10 cellular contexts compared by ENCODE assay signal in genomic region chr9:36150529-36151305, GRCh38. TPM values are rescaled to one million over a fixed set of nuclear protein-coding genes. Genes with fewer than 3 reads are reported as not detected.
A peak's percentile ranks its signal among the peaks of the same experiment; 100 is the strongest.
DNase-seq lines count a peak whose midpoint lies in the region; ATAC-seq and TF ChIP-seq lines count a peak whose summit lies in the region.
"Had no signal": no experiment of that assay in that cellular context is flagged by ENCODE, and none has a peak within 500 bp of the region (broad histone marks: within the 10 kb centered on the region; RNA-seq: fewer than 3 reads in every experiment).

No MANE protein-coding gene starts in this region.

- H3K27me3 ChIP-seq in heart left ventricle = no peaks in the 10 kb centered on the region
- H3K27me3 ChIP-seq in lower lobe of right lung (ENCODE audit: low read depth) = no peaks in the 10 kb centered on the region
- H3K27me3 ChIP-seq in upper lobe of right lung = no peaks in the 10 kb centered on the region

- no peak for ATAC-seq in heart left ventricle
- ATAC-seq in Right ventricle myocardium superior (ENCODE audit: poor library complexity) = no peak
- no peak for ATAC-seq in activated naive CD4-positive, alpha-beta T cell treated with anti-CD3 and anti-CD28 coated beads, Interleukin-2, amount 50 U/mL, for 72 hours
- ATAC-seq in lower lobe of right lung = peak; percentile 6
- peak; percentile 13 for ATAC-seq in upper lobe of right lung
- no peak for ATAC-seq in GM19035 (IDR thresholded peaks at IDR 0.05; ENCODE audit: unreplicated experiment)
- ATAC-seq in HG02852 (IDR thresholded peaks at IDR 0.05; ENCODE audit: unreplicated experiment) = no peak

- TF ChIP-seq CTCF in heart left ventricle (IDR thresholded peaks at IDR 0.05) = no peak
- TF ChIP-seq CTCF in lower lobe of right lung (IDR thresholded peaks at IDR 0.05) = no peak
- TF ChIP-seq CTCF in upper lobe of right lung (IDR thresholded peaks at IDR 0.05) = no peak

- peaks cover 8 to 36% of the 10 kb centered on the region in 2 donors for H3K36me3 Mint-ChIP-seq in activated naive CD4-positive, alpha-beta T cell treated with anti-CD3 and anti-CD28 coated beads, Interleukin-2, amount 50 U/mL, for 72 hours

- H3K9me3 ChIP-seq in heart left ventricle (peaks cover 0 to 6% (median 0%) of the 10 kb centered on the region in 12 donors), lower lobe of right lung (no peaks in the 10 kb centered on the region), upper lobe of right lung (no peaks in the 10 kb centered on the region)

- H3K27ac Mint-ChIP-seq in activated naive CD4-positive, alpha-beta T cell treated with anti-CD3 and anti-CD28 coated beads, Interleukin-2, amount 50 U/mL, for 72 hours = peak overlapping the region; percentile 88 to 91

- intact Hi-C loops in heart left ventricle (cut with DNase I) = no loop called here
- intact Hi-C loops in Right ventricle myocardium superior (cut with DNase I) = no loop called here
- intact Hi-C loops in lower lobe of right lung (cut with DNase I) = no loop called here
- intact Hi-C loops in upper lobe of right lung (cut with DNase I) = no loop called here

- no peak for TF ChIP-seq POLR2A in heart left ventricle (IDR thresholded peaks at IDR 0.05)

- H3K27ac ChIP-seq in heart left ventricle (peak overlapping the region in 11 of 12 donors; percentile 47 to 93 (median 66)), lower lobe of right lung (peak overlapping the region; percentile 83), upper lobe of right lung (peak overlapping the region; percentile 86)

- no peak for DNase-seq in heart left ventricle
- no peak for DNase-seq in Right ventricle myocardium superior
- DNase-seq in activated naive CD4-positive, alpha-beta T cell treated with anti-CD3 and anti-CD28 coated beads, Interleukin-2, amount 50 U/mL, for 72 hours (ENCODE audit: low spot score in 2 of 2) = no peak
- DNase-seq in lower lobe of right lung = no peak
- DNase-seq in upper lobe of right lung = no peak
- no peak for DNase-seq in cerebellar nuclear complex (lab: John Stamatoyannopoulos, UW)
- DNase-seq: NCI-H1436; stimulated activated CD4-positive, alpha-beta T cell treated with anti-CD3 and anti-CD28 coated beads, Interleukin-15, amount 100 ng/mL, for 24 hours had no signal

- peaks cover 4 to 13% of the 10 kb centered on the region in 2 donors for H3K9me3 Mint-ChIP-seq in activated naive CD4-positive, alpha-beta T cell treated with anti-CD3 and anti-CD28 coated beads, Interleukin-2, amount 50 U/mL, for 72 hours

- peak overlapping the region in 1 of 12 donors; percentile 37 for H3K4me3 ChIP-seq in heart left ventricle
- H3K4me3 ChIP-seq in lower lobe of right lung = no peak overlapping the region
- no peak overlapping the region for H3K4me3 ChIP-seq in upper lobe of right lung

- 66 to 74% (median 68%) methylated on average over 4 of the region's 4 CpGs for WGBS in heart left ventricle, 4 donors

- peaks cover 0 to 23% (median 0%) of the 10 kb centered on the region in 9 donors for H3K36me3 ChIP-seq in heart left ventricle
- peaks cover 21% of the 10 kb centered on the region for H3K36me3 ChIP-seq in lower lobe of right lung
- H3K36me3 ChIP-seq in upper lobe of right lung = no peaks in the 10 kb centered on the region

- H3K4me1 ChIP-seq in heart left ventricle (peaks cover 0 to 99% (median 37%) of the 10 kb centered on the region in 12 donors), lower lobe of right lung (peaks cover 84% of the 10 kb centered on the region), upper lobe of right lung (peaks cover 60% of the 10 kb centered on the region)

RNA-seq across cellular contexts. Expression of gene GLIPR2, which starts 14.2 kb away (rescaled TPM):
- total RNA-seq in heart left ventricle (10 to 100 TPM in 3 of 9 donors, 1 to 10 TPM in 6; 4.7 to 33.0 (median 7.6) TPM), Right ventricle myocardium superior (6.7 TPM), lower lobe of right lung (108 TPM), upper lobe of right lung (64.9 TPM)
- 10 to 100 TPM in 1 of 2 donors, 1 to 10 TPM in 1; 4.9 to 15.2 TPM for polyA plus RNA-seq in heart left ventricle
- total RNA-seq in activated naive CD4-positive, alpha-beta T cell treated with anti-CD3 and anti-CD28 coated beads, Interleukin-2, amount 50 U/mL, for 72 hours = 10 to 100 TPM in 1 of 2 donors, 1 to 10 TPM in 1; 4.0 to 17.0 TPM

RNA-seq across cellular contexts. Expression of gene CCIN, which starts 18.5 kb away (rescaled TPM):
- total RNA-seq in heart left ventricle = under 1 TPM in 4 of 9 donors, not detected in 5; 0.09 to 0.20 (median 0.15) TPM
- under 1 TPM in 1 of 2 donors, not detected in 1; 0.25 TPM for polyA plus RNA-seq in heart left ventricle
- not detected for total RNA-seq in Right ventricle myocardium superior
- not detected for total RNA-seq in activated naive CD4-positive, alpha-beta T cell treated with anti-CD3 and anti-CD28 coated beads, Interleukin-2, amount 50 U/mL, for 72 hours
- total RNA-seq in lower lobe of right lung = 0.18 TPM
- not detected for total RNA-seq in upper lobe of right lung

RNA-seq across cellular contexts. Expression of gene CLTA, which starts 40.0 kb away (rescaled TPM):
- total RNA-seq in heart left ventricle (100 to 1,000 TPM in 1 of 9 donors, 10 to 100 TPM in 8; 43.8 to 123 (median 61.8) TPM), Right ventricle myocardium superior (63.0 TPM), lower lobe of right lung (177 TPM), upper lobe of right lung (163 TPM)
- polyA plus RNA-seq in heart left ventricle = 100 to 1,000 TPM in 1 of 2 donors, 10 to 100 TPM in 1; 40.8 to 139 TPM
- 100 to 1,000 TPM in 1 of 2 donors, 10 to 100 TPM in 1; 77.0 to 127 TPM for total RNA-seq in activated naive CD4-positive, alpha-beta T cell treated with anti-CD3 and anti-CD28 coated beads, Interleukin-2, amount 50 U/mL, for 72 hours

Comparison
In these comparisons a context has a peak if more than half of its experiments do, and no peak if none do; other contexts are left out.
1. ATAC-seq: peak in lower lobe of right lung (2 of 2) and upper lobe of right lung (single experiment); none in heart left ventricle (0 of 4), Right ventricle myocardium superior (single experiment), activated naive CD4-positive, alpha-beta T cell treated with anti-CD3 and anti-CD28 coated beads, Interleukin-2, amount 50 U/mL, for 72 hours (0 of 2), GM19035 (single experiment) and HG02852 (single experiment).
2. Peak in every context shown above with its lines, with median percentiles within 50 percentile points of each other: H3K27ac ChIP-seq.